In genomic region chr15:38690221-38690620, GRCh38 we compare ENCODE assay signal across 13 cellular contexts.
DNase-seq lines count a peak whose midpoint lies in the region; ATAC-seq and FAIRE-seq lines count a peak whose summit lies in the region.
"Had no signal": no experiment of that assay in that cellular context is flagged by ENCODE, and none has a peak within 500 bp of the region (broad histone marks: within the 10 kb centered on the region; RNA-seq: fewer than 3 reads in every experiment).

No MANE protein-coding gene starts in this region.

- H3K27me3 ChIP-seq in BLaER1: no peaks in the 10 kb centered on the region
- H3K27me3 ChIP-seq in CD4-positive, CD25-positive, alpha-beta regulatory T cell (ENCODE audit: control insufficient read depth, insufficient read depth, low read length): no peaks in the 10 kb centered on the region
- H3K27me3 ChIP-seq: left lung had no signal

- H3K9ac ChIP-seq in BLaER1: no peak overlapping the region

- H4K20me1 ChIP-seq in BLaER1: no peaks in the 10 kb centered on the region

- no peaks in the 10 kb centered on the region for H3K36me3 ChIP-seq in BLaER1
- H3K36me3 ChIP-seq in CD4-positive, CD25-positive, alpha-beta regulatory T cell (ENCODE audit: control insufficient read depth, insufficient read depth, low read length): no peaks in the 10 kb centered on the region
- H3K36me3 ChIP-seq: left lung, WERI-Rb-1 had no signal

- no peak for ATAC-seq in CD4-positive, CD25-positive, alpha-beta regulatory T cell (ENCODE audit: low read depth in 2 of 2)
- ATAC-seq in HG03571 (IDR thresholded peaks at IDR 0.05; ENCODE audit: unreplicated experiment): peak; percentile 12
- no peak for ATAC-seq in activated T-helper 17 cell treated with anti-CD3 and anti-CD28 coated beads, Interleukin-2, amount 50 U/mL, for 72 hours (replicated peaks)
- ATAC-seq in HG03378 (IDR thresholded peaks at IDR 0.05; ENCODE audit: unreplicated experiment): no peak

- H3K4me1 Mint-ChIP-seq in CD4-positive, CD25-positive, alpha-beta regulatory T cell: peaks cover 34 to 82% (median 72%) of the 10 kb centered on the region in 4 donors
- H3K4me1 Mint-ChIP-seq in activated T-helper 17 cell treated with anti-CD3 and anti-CD28 coated beads, Interleukin-2, amount 50 U/mL, for 72 hours: peaks cover 66% of the 10 kb centered on the region

- H3K27ac ChIP-seq in BLaER1: no peak overlapping the region
- H3K27ac ChIP-seq in CD4-positive, CD25-positive, alpha-beta regulatory T cell (ENCODE audit: insufficient read depth, low read length, poor library complexity, severe bottlenecking): peak overlapping the region; percentile 84
- H3K27ac ChIP-seq: left lung, psoas muscle, WERI-Rb-1 had no signal

- no peaks in the 10 kb centered on the region for H3K9me3 ChIP-seq in BLaER1
- H3K9me3 ChIP-seq in CD4-positive, CD25-positive, alpha-beta regulatory T cell (ENCODE audit: control insufficient read depth in 2 of 2, low read length in 2 of 2): no peaks in the 10 kb centered on the region
- H3K9me3 ChIP-seq: left lung, psoas muscle had no signal

- peak overlapping the region; percentile 26 to 80 (median 65) for H3K4me3 Mint-ChIP-seq in CD4-positive, CD25-positive, alpha-beta regulatory T cell
- peak overlapping the region; percentile 60 for H3K4me3 Mint-ChIP-seq in activated T-helper 17 cell treated with anti-CD3 and anti-CD28 coated beads, Interleukin-2, amount 50 U/mL, for 72 hours
- H3K4me3 Mint-ChIP-seq: IgD-negative memory B cell had no signal

- peak overlapping the region; percentile 50 for H3K4me2 ChIP-seq in BLaER1

- peaks cover 44% of the 10 kb centered on the region for H3K4me1 ChIP-seq in BLaER1
- peaks cover 82% of the 10 kb centered on the region for H3K4me1 ChIP-seq in CD4-positive, CD25-positive, alpha-beta regulatory T cell (ENCODE audit: control insufficient read depth, insufficient read depth, low read length, poor library complexity, severe bottlenecking)
- H3K4me1 ChIP-seq: left lung, psoas muscle had no signal

- H3K4me3 ChIP-seq in BLaER1: no peak overlapping the region
- peak overlapping the region; percentile 53 for H3K4me3 ChIP-seq in CD4-positive, CD25-positive, alpha-beta regulatory T cell (ENCODE audit: low read depth, low read length)
- H3K4me3 ChIP-seq: left lung, psoas muscle had no signal

- peak overlapping the region; percentile 90 to 100 (median 93) for H3K27ac Mint-ChIP-seq in CD4-positive, CD25-positive, alpha-beta regulatory T cell
- H3K27ac Mint-ChIP-seq in activated T-helper 17 cell treated with anti-CD3 and anti-CD28 coated beads, Interleukin-2, amount 50 U/mL, for 72 hours: peak overlapping the region; percentile 90

- FAIRE-seq in frontal cortex (lab: Jason Lieb, UNC): no peak
- FAIRE-seq: small intestine had no signal

- no peaks in the 10 kb centered on the region for H3K27me3 Mint-ChIP-seq in CD4-positive, CD25-positive, alpha-beta regulatory T cell
- no peaks in the 10 kb centered on the region for H3K27me3 Mint-ChIP-seq in activated T-helper 17 cell treated with anti-CD3 and anti-CD28 coated beads, Interleukin-2, amount 50 U/mL, for 72 hours
- H3K27me3 Mint-ChIP-seq: IgD-negative memory B cell had no signal

- no peak for DNase-seq in CD4-positive, CD25-positive, alpha-beta regulatory T cell
- no peak for DNase-seq in frontal cortex (ENCODE audit: low spot score in 2 of 2)
- DNase-seq in C1 segment of cervical spinal cord (lab: John Stamatoyannopoulos, UW): no peak
- DNase-seq in NCI-H524 treated with DMSO at 0.1 percent for 48 hours (lab: John Stamatoyannopoulos, UW): no peak
- DNase-seq: left lung had no signal

- no peaks in the 10 kb centered on the region for H3K9me3 Mint-ChIP-seq in CD4-positive, CD25-positive, alpha-beta regulatory T cell
- H3K9me3 Mint-ChIP-seq in activated T-helper 17 cell treated with anti-CD3 and anti-CD28 coated beads, Interleukin-2, amount 50 U/mL, for 72 hours: no peaks in the 10 kb centered on the region
- H3K9me3 Mint-ChIP-seq: IgD-negative memory B cell had no signal

- no peaks in the 10 kb centered on the region for H3K36me3 Mint-ChIP-seq in CD4-positive, CD25-positive, alpha-beta regulatory T cell
- no peaks in the 10 kb centered on the region for H3K36me3 Mint-ChIP-seq in activated T-helper 17 cell treated with anti-CD3 and anti-CD28 coated beads, Interleukin-2, amount 50 U/mL, for 72 hours (ENCODE audit: low read depth)
- H3K36me3 Mint-ChIP-seq: IgD-negative memory B cell had no signal
